Comparison of ENCODE assay signal across 23 cellular contexts in genomic region chr4:175930471-175930870, GRCh38.
"Had no signal": no experiment of that assay in that cellular context is flagged by ENCODE, and none has a peak within 500 bp of the region (broad histone marks: within the 10 kb centered on the region; RNA-seq: fewer than 3 reads in every experiment).

No MANE protein-coding gene starts in this region.

- ATAC-seq: left cardiac atrium; lower lobe of right lung; naive thymus-derived CD4-positive, alpha-beta T cell; right cardiac atrium; stimulated activated naive B cell treated with anti-CD40 and anti-IgM and Interleukin-4, amounts not matched to agents 10 μg/mL and 1 μg/mL and 100 μg/mL, for 72 hours; stimulated activated naive CD8-positive, alpha-beta T cell treated with anti-CD3 and anti-CD28 coated beads, Interleukin-15, amount 100 ng/mL, for 72 hours had no signal

- DNase-seq: cerebellar nuclear complex; colonic mucosa; dermis blood vessel endothelial cell; erythroblast; foreskin melanocyte; head of caudate nucleus; kidney; left cardiac atrium; left ventricle myocardium inferior; lower lobe of right lung; naive thymus-derived CD4-positive, alpha-beta T cell; right cardiac atrium; spleen; stimulated activated CD4-positive, alpha-beta T cell treated with anti-CD3 and anti-CD28 coated beads, Interleukin-15, amount 100 ng/mL, for 24 hours; stimulated activated CD4-positive, alpha-beta T cell treated with anti-CD3 and anti-CD28 coated beads, Interleukin-1b, Interleukin-23, amount 100 ng/mL, for 48 hours; stimulated activated CD4-positive, alpha-beta T cell treated with anti-CD3 and anti-CD28 coated beads, Interleukin-4, amount 100 ng/mL, for 4 hours; stimulated activated naive B cell treated with anti-CD40 and anti-IgM and Interleukin-4, amounts not matched to agents 10 μg/mL and 1 μg/mL and 100 μg/mL, for 72 hours; stimulated activated naive CD8-positive, alpha-beta T cell treated with anti-CD3 and anti-CD28 coated beads, Interleukin-15, amount 100 ng/mL, for 72 hours; testis had no signal

- H3K27ac ChIP-seq: colonic mucosa, hepatocyte, left ventricle myocardium inferior, lower lobe of right lung, neutrophil, spleen, testis had no signal

- FAIRE-seq: endothelial cell of umbilical vein, kidney had no signal

- H3K79me2 ChIP-seq: hepatocyte had no signal

- H2AFZ ChIP-seq: hepatocyte had no signal

- H3K4me1 ChIP-seq: colonic mucosa, left ventricle myocardium inferior, lower lobe of right lung, spleen, testis had no signal

- H3K36me3 ChIP-seq: colonic mucosa, left ventricle myocardium inferior, lower lobe of right lung, neutrophil, spleen, tibial nerve had no signal

- H3K4me3 ChIP-seq: colonic mucosa, hepatocyte, left ventricle myocardium inferior, lower lobe of right lung, spleen, testis, tibial nerve had no signal

- H3K27me3 ChIP-seq: colonic mucosa, hepatocyte, neutrophil, spleen, testis, tibial nerve had no signal

- H3K4me2 ChIP-seq: hepatocyte had no signal

- H3K9me3 ChIP-seq: colonic mucosa, left ventricle myocardium inferior, lower lobe of right lung, neutrophil, spleen, testis, tibial nerve had no signal
